ENCODE assay signal across 16 cellular contexts in the genomic region with DNA sequence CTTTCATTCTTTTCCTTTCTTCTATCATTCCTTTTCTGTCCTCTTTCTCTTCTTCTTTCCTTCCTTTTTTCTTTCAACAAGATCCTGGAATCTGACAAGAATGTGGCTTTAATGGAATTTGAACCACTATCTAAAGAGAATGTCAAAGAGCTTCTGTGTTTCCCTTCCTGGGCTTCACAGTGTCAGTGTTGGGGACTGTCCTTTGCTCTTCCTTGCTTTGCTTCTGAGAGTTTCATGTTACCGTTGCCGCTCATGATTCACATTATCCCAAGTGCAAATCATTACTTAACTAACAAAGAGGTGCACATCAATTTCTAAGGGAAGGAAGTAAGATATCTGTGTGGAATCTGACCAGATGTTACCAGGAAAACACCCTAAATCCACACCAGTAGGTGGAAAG.
DNase-seq lines count a peak whose midpoint lies in the region; ATAC-seq, FAIRE-seq and TF ChIP-seq lines count a peak whose summit lies in the region.
"Had no signal": no experiment of that assay in that cellular context is flagged by ENCODE, and none has a peak within 500 bp of the region (broad histone marks: within the 10 kb centered on the region; RNA-seq: fewer than 3 reads in every experiment).

No MANE protein-coding gene starts in this region.

- no peak overlapping the region for H2BK20ac ChIP-seq in H1 (ENCODE audit: low read length)

- no peaks in the 10 kb centered on the region for H3K36me3 Mint-ChIP-seq in activated T-cell treated with anti-CD3 and anti-CD28 coated beads, Interleukin-2, amount 50 U/mL, for 72 hours (ENCODE audit: insufficient read depth in 2 of 2)
- no peaks in the 10 kb centered on the region for H3K36me3 Mint-ChIP-seq in type B pancreatic cell
- H3K36me3 Mint-ChIP-seq: CD8-positive, alpha-beta T cell had no signal

- FAIRE-seq in H1 (lab: Jason Lieb, UNC): no peak
- FAIRE-seq: H54 had no signal

- CTCF ChIA-PET in H1 (lab: Charles Lee; ENCODE audit: partially characterized antibody): no interaction called here

- H3K9ac ChIP-seq in H1 (replicated peaks in 1 of 4; ENCODE audit: extremely low read depth in 1 of 4, low read depth in 3 of 4, low read length in 3 of 4): peak overlapping the region in 1 of 4 experiments; percentile 34; a peak in 1 of 7 replicates
- H3K9ac ChIP-seq in smooth muscle cell (ENCODE audit: low read depth): no peak overlapping the region
- H3K9ac ChIP-seq: BLaER1 treated with 17β-estradiol and CSF1 and Interleukin-3, amounts not matched to agents 10 nM and 100 nM had no signal

- H3K27me3 Mint-ChIP-seq in activated T-cell treated with anti-CD3 and anti-CD28 coated beads, Interleukin-2, amount 50 U/mL, for 72 hours (ENCODE audit: low read depth): peaks cover under 1% of the 10 kb centered on the region
- H3K27me3 Mint-ChIP-seq in type B pancreatic cell: peaks cover 3% of the 10 kb centered on the region

- TF ChIP-seq CTCF in H1 (IDR thresholded peaks at IDR 0.05; ENCODE audit: control extremely low read depth in 1 of 3, insufficient read depth in 1 of 3, low read depth in 1 of 3, low read length in 3 of 3) (no peak), smooth muscle cell (IDR thresholded peaks at IDR 0.05; ENCODE audit: borderline replicate concordance, insufficient read depth, poor library complexity, severe bottlenecking) (no peak), type B pancreatic cell (conservative IDR thresholded peaks at IDR 0.05) (no peak)

- H3K79me1 ChIP-seq in H1 (ENCODE audit: low read depth, low read length): no peaks in the 10 kb centered on the region

- H3K27ac Mint-ChIP-seq in activated T-cell treated with anti-CD3 and anti-CD28 coated beads, Interleukin-2, amount 50 U/mL, for 72 hours: peak overlapping the region; percentile 47
- no peak overlapping the region for H3K27ac Mint-ChIP-seq in type B pancreatic cell
- H3K27ac Mint-ChIP-seq: B cell; CD8-positive, alpha-beta T cell had no signal

- no peak overlapping the region for H2BK15ac ChIP-seq in H1 (ENCODE audit: low read length)

- H3K4me1 Mint-ChIP-seq in activated T-cell treated with anti-CD3 and anti-CD28 coated beads, Interleukin-2, amount 50 U/mL, for 72 hours (ENCODE audit: low read depth): no peaks in the 10 kb centered on the region
- H3K4me1 Mint-ChIP-seq in type B pancreatic cell (ENCODE audit: unreplicated experiment): peaks cover 10% of the 10 kb centered on the region
- H3K4me1 Mint-ChIP-seq: B cell had no signal

- no peak for TF ChIP-seq RAD21 in H1 (IDR thresholded peaks at IDR 0.05 in 1 of 2, conservative IDR thresholded peaks at IDR 0.05 in 1 of 2; ENCODE audit: low read depth in 2 of 2, low read length in 2 of 2)

- H4K5ac ChIP-seq in H1 (ENCODE audit: insufficient read length, low read depth, low read length): no peak overlapping the region

- no peak overlapping the region for H3K23ac ChIP-seq in H1 (ENCODE audit: insufficient read length)

- H3K4ac ChIP-seq in H1 (replicated peaks; ENCODE audit: insufficient read length, low read depth, low read length): no peak overlapping the region

- H2AFZ ChIP-seq in H1 (ENCODE audit: low read length): peak overlapping the region; percentile 79; the same call in 1 of the 2 replicates
- H2AFZ ChIP-seq in smooth muscle cell (ENCODE audit: low read depth): peak overlapping the region; percentile 57

- H3K23me2 ChIP-seq in H1 (ENCODE audit: low read depth, low read length): no peaks in the 10 kb centered on the region

- 0 out of 4 replicates have a peak overlapping the region, but pooled peaks of 1 of the 2 experiments have one; percentile 0 for H3K4me2 ChIP-seq in H1 (ENCODE audit: insufficient read depth in 1 of 2, low read depth in 2 of 2, low read length in 2 of 2)
- no peak overlapping the region for H3K4me2 ChIP-seq in smooth muscle cell
- H3K4me2 ChIP-seq: BLaER1 treated with 17β-estradiol and CSF1 and Interleukin-3, amounts not matched to agents 10 nM and 100 nM had no signal

- H3K18ac ChIP-seq in H1 (ENCODE audit: extremely low read depth, low read length): no peak overlapping the region

- no peak overlapping the region for H2BK5ac ChIP-seq in H1 (ENCODE audit: low read depth, low read length)

- no peaks in the 10 kb centered on the region for H4K20me1 ChIP-seq in H1 (replicated peaks in 1 of 2; ENCODE audit: control insufficient read depth in 1 of 2, insufficient read depth in 2 of 2, low read length in 2 of 2)
- H4K20me1 ChIP-seq in smooth muscle cell (ENCODE audit: low read depth): no peaks in the 10 kb centered on the region
- H4K20me1 ChIP-seq: BLaER1 treated with 17β-estradiol and CSF1 and Interleukin-3, amounts not matched to agents 10 nM and 100 nM had no signal

- POLR2A ChIA-PET in H1 (lab: Charles Lee; ENCODE audit: partially characterized antibody): interaction anchor here (0.8 kb wide), 1 partner anchor 8 kb away, joined by 3 read pairs; no protein-coding TSS in a partner anchor

- ATAC-seq in activated T-cell treated with anti-CD3 and anti-CD28 coated beads, Interleukin-2, amount 50 U/mL, for 72 hours (replicated peaks in 1 of 2): no peak
- no peak for ATAC-seq in HG03439 (IDR thresholded peaks at IDR 0.05; ENCODE audit: unreplicated experiment)
- ATAC-seq: CD8-positive, alpha-beta T cell had no signal

- no peaks in the 10 kb centered on the region for H3K9me3 Mint-ChIP-seq in activated T-cell treated with anti-CD3 and anti-CD28 coated beads, Interleukin-2, amount 50 U/mL, for 72 hours
- peaks cover 3% of the 10 kb centered on the region for H3K9me3 Mint-ChIP-seq in type B pancreatic cell
- H3K9me3 Mint-ChIP-seq: CD8-positive, alpha-beta T cell had no signal

- 75% methylated on average over 2 of the region's 2 CpGs; no CpG with 5 or more reads in 1 of the 2 experiments for WGBS in H1 (ENCODE audit: extremely low coverage in 1 of 2, insufficient coverage in 1 of 2, insufficient read length in 1 of 2, insufficient replicate concordance in 2 of 2, low coverage in 1 of 2, low lambda C conversion rate in 2 of 2, missing lambda C conversion rate in 1 of 2), 2 experiments
- no CpG with 5 or more reads among the region's 2 CpGs for WGBS in mesodermal cell (ENCODE audit: insufficient coverage in 2 of 2), 2 experiments
- WGBS in smooth muscle cell (ENCODE audit: low lambda C conversion rate): 44% methylated on average over 2 of the region's 2 CpGs

- H3K9me3 ChIP-seq in H1 (ENCODE audit: insufficient read depth in 2 of 2, low read depth in 1 of 2, low read length in 1 of 2) (no peaks in the 10 kb centered on the region), mesodermal cell (ENCODE audit: control insufficient read depth, low read length) (no peaks in the 10 kb centered on the region), smooth muscle cell (replicated peaks; ENCODE audit: low read depth) (no peaks in the 10 kb centered on the region)
- H3K9me3 ChIP-seq: BLaER1 treated with 17β-estradiol and CSF1 and Interleukin-3, amounts not matched to agents 10 nM and 100 nM had no signal

- H4K91ac ChIP-seq in H1 (replicated peaks; ENCODE audit: insufficient read length, low read length): no peak overlapping the region

- H3K79me2 ChIP-seq in H1 (ENCODE audit: control insufficient read depth in 1 of 2, insufficient read depth in 2 of 2, low read length in 2 of 2): no peaks in the 10 kb centered on the region
- no peaks in the 10 kb centered on the region for H3K79me2 ChIP-seq in smooth muscle cell (ENCODE audit: low read depth)

- H3K4me3 ChIP-seq in H1 (ENCODE audit: extremely low read depth in 1 of 4, insufficient read depth in 2 of 4, low read depth in 3 of 4, low read length in 4 of 4) (no peak overlapping the region), mesodermal cell (ENCODE audit: extremely low read depth, insufficient read depth, low read length, poor library complexity, severe bottlenecking) (no peak overlapping the region), smooth muscle cell (no peak overlapping the region)
- H3K4me3 ChIP-seq: BLaER1 treated with 17β-estradiol and CSF1 and Interleukin-3, amounts not matched to agents 10 nM and 100 nM had no signal

- H2BK12ac ChIP-seq in H1 (ENCODE audit: low read depth, low read length): no peak overlapping the region

- H3K27me3 ChIP-seq in H1 (replicated peaks in 1 of 4; ENCODE audit: control insufficient read depth in 3 of 4, extremely low read depth in 1 of 4, insufficient read depth in 3 of 4, low read length in 3 of 4): no peaks in the 10 kb centered on the region
- no peaks in the 10 kb centered on the region for H3K27me3 ChIP-seq in smooth muscle cell (ENCODE audit: low read depth)
- H3K27me3 ChIP-seq: BLaER1 treated with 17β-estradiol and CSF1 and Interleukin-3, amounts not matched to agents 10 nM and 100 nM had no signal

- no peak overlapping the region for H2AK5ac ChIP-seq in H1 (ENCODE audit: low read depth, low read length)

- H3K4me3 Mint-ChIP-seq in activated T-cell treated with anti-CD3 and anti-CD28 coated beads, Interleukin-2, amount 50 U/mL, for 72 hours: no peak overlapping the region
- H3K4me3 Mint-ChIP-seq in type B pancreatic cell: no peak overlapping the region
- H3K4me3 Mint-ChIP-seq: B cell; CD8-positive, alpha-beta T cell had no signal

- H4K8ac ChIP-seq in H1 (ENCODE audit: extremely low read depth, insufficient read depth, low read length): no peak overlapping the region

- H3K36me3 ChIP-seq in H1 (ENCODE audit: control insufficient read depth in 2 of 4, insufficient read depth in 4 of 4, low read length in 3 of 4) (no peaks in the 10 kb centered on the region), mesodermal cell (ENCODE audit: control insufficient read depth, insufficient read depth, low read length) (no peaks in the 10 kb centered on the region), smooth muscle cell (ENCODE audit: low read depth) (no peaks in the 10 kb centered on the region)
- H3K36me3 ChIP-seq: BLaER1 treated with 17β-estradiol and CSF1 and Interleukin-3, amounts not matched to agents 10 nM and 100 nM had no signal

- H3K27ac ChIP-seq in H1 (ENCODE audit: low read depth, low read length): no peak overlapping the region
- H3K27ac ChIP-seq in mesodermal cell (ENCODE audit: low read depth, low read length, severe bottlenecking): peak overlapping the region; percentile 4
- H3K27ac ChIP-seq in smooth muscle cell (ENCODE audit: low read depth): no peak overlapping the region
- H3K27ac ChIP-seq: BLaER1 treated with 17β-estradiol and CSF1 and Interleukin-3, amounts not matched to agents 10 nM and 100 nM had no signal

- H2BK120ac ChIP-seq in H1 (replicated peaks; ENCODE audit: low read depth, low read length): no peak overlapping the region

- no peak for TF ChIP-seq POLR2A in H1 (IDR thresholded peaks at IDR 0.05; ENCODE audit: control extremely low read depth in 1 of 2, low read depth in 2 of 2, low read length in 2 of 2)

- H3K14ac ChIP-seq in H1 (ENCODE audit: insufficient read length): no peak overlapping the region

- H3K4me1 ChIP-seq in H1 (replicated peaks in 1 of 4; ENCODE audit: control insufficient read depth in 3 of 4, insufficient read depth in 4 of 4, low read length in 3 of 4): no peaks in the 10 kb centered on the region; a peak in 2 of 7 replicates
- H3K4me1 ChIP-seq in mesodermal cell (ENCODE audit: control insufficient read depth, insufficient read depth, low read length, poor library complexity, severe bottlenecking): peaks cover 14% of the 10 kb centered on the region
- H3K4me1 ChIP-seq in smooth muscle cell (ENCODE audit: low read depth): peaks cover 3% of the 10 kb centered on the region
- H3K4me1 ChIP-seq: BLaER1 treated with 17β-estradiol and CSF1 and Interleukin-3, amounts not matched to agents 10 nM and 100 nM had no signal

- no peaks in the 10 kb centered on the region for H3F3A ChIP-seq in smooth muscle cell (ENCODE audit: low read depth)

- DNase-seq in activated T-cell treated with anti-CD3 and anti-CD28 coated beads, Interleukin-2, amount 50 U/mL, for 72 hours: no peak
- DNase-seq in activated T-cell treated with anti-CD3 and anti-CD28 coated beads for 4 hours (no peak), H1 (ENCODE audit: low read depth in 1 of 2, low spot score in 2 of 2) (no peak), smooth muscle cell (lab: John Stamatoyannopoulos, UW; ENCODE audit: unreplicated experiment) (no peak), SK-N-DZ (ENCODE audit: low spot score) (no peak), type B pancreatic cell (ENCODE audit: extremely low spot score, unreplicated experiment) (no peak)
- DNase-seq: Calu3; CD8-positive, alpha-beta T cell; DMS79 treated with DMSO at 0.1 percent for 48 hours; GF-D8; HCEC 1CT had no signal

- TF ChIP-seq EP300 in H1 (IDR thresholded peaks at IDR 0.05; ENCODE audit: borderline replicate concordance in 1 of 2, low read depth in 2 of 2, low read length in 2 of 2): no peak

- H3K56ac ChIP-seq in H1 (replicated peaks; ENCODE audit: insufficient read length, low read depth, low read length): no peak overlapping the region
